ENCODE assay signal across 6 cellular contexts in the genomic region with DNA sequence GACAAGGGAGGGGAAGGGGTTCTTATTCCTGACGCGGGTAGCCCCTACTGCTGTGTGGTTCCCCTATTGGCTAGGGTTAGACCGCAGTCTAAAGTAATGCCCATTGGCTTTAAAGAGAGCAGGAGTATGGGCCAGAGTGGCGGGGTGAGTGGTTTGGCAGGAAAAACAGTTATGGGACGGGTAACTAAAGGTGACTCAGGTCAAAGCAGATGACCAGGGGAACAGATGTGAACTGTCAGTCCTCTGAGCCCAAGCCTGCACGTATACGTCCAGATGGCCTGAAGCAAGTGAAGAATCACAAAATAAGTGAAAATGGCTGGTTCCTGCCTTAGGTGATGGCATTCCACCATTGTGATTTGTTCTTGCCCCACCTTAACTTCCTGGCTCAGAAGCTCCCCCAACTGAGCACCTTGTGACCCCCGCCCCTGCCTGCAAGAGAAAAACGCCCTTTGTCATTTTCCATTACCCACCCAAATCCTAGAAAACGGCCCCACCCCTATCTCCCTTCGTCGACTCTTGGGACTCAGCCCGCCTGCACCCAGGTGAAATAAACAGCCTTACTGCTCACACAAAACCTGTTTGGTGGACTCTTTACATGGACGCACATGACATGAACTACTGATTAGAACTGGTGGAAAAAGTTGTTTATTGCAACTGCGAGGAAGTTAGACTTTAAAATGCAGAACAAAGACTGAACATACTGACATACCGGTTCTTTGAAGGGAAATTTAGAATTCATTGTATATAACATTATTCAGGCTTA. TPM values are rescaled to one million over a fixed set of nuclear protein-coding genes. Genes with fewer than 3 reads are reported as not detected.
A peak's percentile ranks its signal among the peaks of the same experiment; 100 is the strongest.
DNase-seq lines count a peak whose midpoint lies in the region; ATAC-seq and TF ChIP-seq lines count a peak whose summit lies in the region.

No MANE protein-coding gene starts in this region.

- CTCF ChIA-PET in AG04450 (lab: Charles Lee), result no interaction called here

- DNase-seq in AG04450 (ENCODE audit: low read depth, low spot score), result no peak
- no peak for DNase-seq in NT2/D1 (ENCODE audit: low read depth, low spot score)
- DNase-seq in erythroblast (lab: John Stamatoyannopoulos, UW), result peak; percentile 66 to 74
- no peak for DNase-seq in spleen
- no peak for DNase-seq in occipital lobe (lab: John Stamatoyannopoulos, UW)

- TF ChIP-seq POLR2A in erythroblast (IDR thresholded peaks at IDR 0.05; ENCODE audit: low read length) (no peak), spleen (IDR thresholded peaks at IDR 0.05) (no peak)

- intact Hi-C loops in spleen (cut with DNase I; ENCODE audit: low total_unique reads), result no loop called here

- peak overlapping the region; percentile 82 for H3K9ac ChIP-seq in NT2/D1 (ENCODE audit: insufficient read length, low read depth)

- H3K4me1 ChIP-seq in NT2/D1 (ENCODE audit: insufficient read depth, insufficient read length) (peaks cover 2% of the 10 kb centered on the region), spleen (peaks cover 0 to 36% (median 28%) of the 10 kb centered on the region in 6 donors)

- H3K27me3 ChIP-seq in AG04450 (ENCODE audit: control insufficient read depth, insufficient read depth, low read length) (no peaks in the 10 kb centered on the region), NT2/D1 (ENCODE audit: insufficient read depth, insufficient read length) (no peaks in the 10 kb centered on the region), spleen (replicated peaks in 1 of 7) (no peaks in the 10 kb centered on the region)

- H3K36me3 ChIP-seq in NT2/D1 (ENCODE audit: insufficient read depth, insufficient read length, low read length), result peaks cover 7% of the 10 kb centered on the region
- H3K36me3 ChIP-seq in spleen, result peaks cover 0 to 9% (median 0%) of the 10 kb centered on the region in 6 donors

- peak overlapping the region; percentile 77 for H3K4me3 ChIP-seq in AG04450 (ENCODE audit: low read depth, low read length)
- peak overlapping the region; percentile 78 for H3K4me3 ChIP-seq in NT2/D1 (ENCODE audit: insufficient read length, low read depth)
- peak overlapping the region; percentile 64 to 96 (median 92) for H3K4me3 ChIP-seq in spleen

- H3K9me3 ChIP-seq in AG04450 (ENCODE audit: control insufficient read depth, insufficient read depth, low read length), result no peaks in the 10 kb centered on the region; the same call in 1 of the 2 replicates
- H3K9me3 ChIP-seq in NT2/D1 (ENCODE audit: insufficient read depth, low read length), result no peaks in the 10 kb centered on the region
- no peaks in the 10 kb centered on the region for H3K9me3 ChIP-seq in spleen

- 20 to 24% (median 22%) methylated on average over 16 of the region's 16 CpGs for WGBS in spleen, 5 donors

- POLR2A ChIA-PET in AG04450 (lab: Yijun Ruan, JAX), result no interaction called here

- no peak for ATAC-seq in GM18907 (IDR thresholded peaks at IDR 0.05; ENCODE audit: unreplicated experiment)

- TF ChIP-seq CTCF in AG04450 (IDR thresholded peaks at IDR 0.05; ENCODE audit: low read depth, low read length) (no peak), spleen (IDR thresholded peaks at IDR 0.05 in 8 of 11, conservative IDR thresholded peaks at IDR 0.05 in 3 of 11) (no peak)

- H3K27ac ChIP-seq in AG04450 (ENCODE audit: low read depth, low read length) (no peak overlapping the region), spleen (peak overlapping the region in 7 of 8 donors; percentile 65 to 93 (median 86))

RNA-seq across cellular contexts. Expression of gene ATAD3B, which starts 0.8 kb away (rescaled TPM):
- polyA plus RNA-seq in AG04450 (2011; rRNA removed), result 7.7 and 10.2 TPM in 2 replicates
- 14.6 and 18.8 TPM in 2 replicates for polyA minus RNA-seq in AG04450 (2011; rRNA and poly(A)+ RNA removed)
- 10 to 100 TPM; 11.5 to 39.8 (median 23.7) TPM for total RNA-seq in spleen
- polyA plus RNA-seq in spleen, result 10 to 100 TPM; 21.7 to 62.3 (median 45.8) TPM
- total RNA-seq in occipital lobe, result 11.7 TPM

RNA-seq across cellular contexts. Expression of gene ATAD3C, which starts 21.3 kb away (rescaled TPM):
- 0.04 TPM in 1 of 2 replicates, not detected in the other for polyA plus RNA-seq in AG04450 (2011; rRNA removed)
- polyA minus RNA-seq in AG04450 (2011; rRNA and poly(A)+ RNA removed), result 0.05 and 0.09 TPM in 2 replicates
- total RNA-seq in spleen, result 1 to 10 TPM in 2 of 7 donors, under 1 TPM in 3, not detected in 2; 0.25 to 3.9 (median 0.57) TPM
- polyA plus RNA-seq in spleen, result under 1 TPM; 0.55 to 0.85 (median 0.83) TPM
- 0.62 TPM for total RNA-seq in occipital lobe

RNA-seq across cellular contexts. Expression of gene VWA1, which starts 35.3 kb away (rescaled TPM):
- polyA plus RNA-seq in AG04450 (2011; rRNA removed) (3.9 and 5.3 TPM in 2 replicates), spleen (10 to 100 TPM in 2 of 3 donors, 1 to 10 TPM in 1; 4.1 to 12.7 (median 11.0) TPM)
- 0.46 and 0.52 TPM in 2 replicates for polyA minus RNA-seq in AG04450 (2011; rRNA and poly(A)+ RNA removed)
- total RNA-seq in spleen (10 to 100 TPM in 6 of 7 donors, 1 to 10 TPM in 1; 3.9 to 18.0 (median 13.1) TPM), occipital lobe (4.1 TPM)

RNA-seq across cellular contexts. Expression of gene ATAD3A, which starts 41.2 kb away (rescaled TPM):
- 8.5 and 11.0 TPM in 2 replicates for polyA plus RNA-seq in AG04450 (2011; rRNA removed)
- polyA minus RNA-seq in AG04450 (2011; rRNA and poly(A)+ RNA removed), result 6.8 and 8.2 TPM in 2 replicates
- total RNA-seq in spleen, result 10 to 100 TPM; 11.3 to 25.7 (median 17.8) TPM
- 10 to 100 TPM; 13.4 to 29.0 (median 14.3) TPM for polyA plus RNA-seq in spleen
- total RNA-seq in occipital lobe, result 7.3 TPM

RNA-seq across cellular contexts. Expression of gene ANKRD65, which starts 49.7 kb away (rescaled TPM):
- polyA plus RNA-seq in AG04450 (2011; rRNA removed) (0.16 and 0.24 TPM in 2 replicates), spleen (1 to 10 TPM; 2.3 to 4.3 (median 3.0) TPM)
- 0.18 TPM in 1 of 2 replicates, not detected in the other for polyA minus RNA-seq in AG04450 (2011; rRNA and poly(A)+ RNA removed)
- total RNA-seq in spleen (1 to 10 TPM in 5 of 7 donors, under 1 TPM in 2; 0.43 to 2.7 (median 1.2) TPM), occipital lobe (1.4 TPM)

Comparison
In these comparisons a context has a peak if more than half of its experiments do, and no peak if none do; other contexts are left out.
1. DNase-seq: peak in erythroblast (2 of 2); none in AG04450 (single experiment), NT2/D1 (single experiment), spleen (single experiment) and occipital lobe (single experiment).
2. Peak in every context shown above with its lines, with median percentiles within 50 percentile points of each other: H3K4me3 ChIP-seq.